In genomic region chr12:25960926-25961325, GRCh38 we compare ENCODE assay signal across 17 cellular contexts. TPM values are rescaled to one million over a fixed set of nuclear protein-coding genes. Genes with fewer than 3 reads are reported as not detected.
A peak's percentile ranks its signal among the peaks of the same experiment; 100 is the strongest.
DNase-seq lines count a peak whose midpoint lies in the region; ATAC-seq and TF ChIP-seq lines count a peak whose summit lies in the region.
"Had no signal": no experiment of that assay in that cellular context is flagged by ENCODE, and none has a peak within 500 bp of the region (broad histone marks: within the 10 kb centered on the region; RNA-seq: fewer than 3 reads in every experiment).

No MANE protein-coding gene starts in this region.

- H3K4me3 ChIP-seq in cardiac muscle cell (peak overlapping the region; percentile 99), uterus (peak overlapping the region in 1 of 2 donors; percentile 0)
- H3K4me3 ChIP-seq: body of pancreas, SK-N-MC had no signal

- no peak overlapping the region for H3K27ac ChIP-seq in cardiac muscle cell
- peak overlapping the region; percentile 95 to 98 for H3K27ac ChIP-seq in uterus
- H3K27ac ChIP-seq: SK-N-MC had no signal

- H3K27ac Mint-ChIP-seq in endothelial cell (ENCODE audit: unreplicated experiment) (no peak overlapping the region), nephron (peak overlapping the region; percentile 97 to 99 (median 98))
- H3K27ac Mint-ChIP-seq: IgD-negative memory B cell; natural killer cell treated with Interleukin-12 subunit alpha and Interleukin-12 subunit beta and Interleukin-15 and Interleukin-18, amount 100 ng/mL, for 72 hours; stimulated activated naive B cell treated with anti-CD40 and anti-IgM and Interleukin-4, amounts not matched to agents 10 μg/mL and 1 μg/mL and 100 μg/mL, for 72 hours had no signal

- peaks cover 33% of the 10 kb centered on the region for H3K4me1 Mint-ChIP-seq in endothelial cell (ENCODE audit: unreplicated experiment)
- peaks cover 41% of the 10 kb centered on the region for H3K4me1 Mint-ChIP-seq in nephron

- H3K36me3 ChIP-seq in cardiac muscle cell = no peaks in the 10 kb centered on the region
- no peaks in the 10 kb centered on the region for H3K36me3 ChIP-seq in uterus

- H3K27me3 ChIP-seq in cardiac muscle cell = no peaks in the 10 kb centered on the region
- no peaks in the 10 kb centered on the region for H3K27me3 ChIP-seq in uterus
- H3K27me3 ChIP-seq: body of pancreas had no signal

- H3K9me3 Mint-ChIP-seq in endothelial cell (ENCODE audit: unreplicated experiment) = no peaks in the 10 kb centered on the region
- no peaks in the 10 kb centered on the region for H3K9me3 Mint-ChIP-seq in nephron
- H3K9me3 Mint-ChIP-seq: natural killer cell treated with Interleukin-12 subunit alpha and Interleukin-12 subunit beta and Interleukin-15 and Interleukin-18, amount 100 ng/mL, for 72 hours; stimulated activated naive B cell treated with anti-CD40 and anti-IgM and Interleukin-4, amounts not matched to agents 10 μg/mL and 1 μg/mL and 100 μg/mL, for 72 hours had no signal

- H3K4me1 ChIP-seq in cardiac muscle cell (ENCODE audit: low read depth) (peaks cover 17% of the 10 kb centered on the region), uterus (peaks cover 0 to 3% of the 10 kb centered on the region in 2 donors)

- intact Hi-C loops in Right ventricle myocardium inferior (cut with DNase I) = loop anchor here (2.0 kb wide), 1 partner anchor 52 kb away; no protein-coding TSS in a partner anchor
- intact Hi-C loops in uterus (cut with DNase I; ENCODE audit: low total_unique reads) = no loop called here

- no peak for TF ChIP-seq CTCF in cardiac muscle cell (IDR thresholded peaks at IDR 0.05; ENCODE audit: low read depth, low read length)
- no peak for TF ChIP-seq CTCF in endothelial cell (IDR thresholded peaks at IDR 0.05; ENCODE audit: unreplicated experiment)
- no peak for TF ChIP-seq CTCF in nephron (IDR thresholded peaks at IDR 0.05; ENCODE audit: unreplicated experiment in 3 of 3)
- no peak for TF ChIP-seq CTCF in uterus (IDR thresholded peaks at IDR 0.05)
- TF ChIP-seq CTCF in GM13977 (IDR thresholded peaks at IDR 0.05; ENCODE audit: extremely low read depth, insufficient read depth, missing control alignments) = no peak

- in situ Hi-C loops in GM13977 (cut with MboI; ENCODE audit: low pct_unique_long_range_greater_than_20kb, low sequenced_read_pairs, unreplicated experiment) = no loop called here

- DNase-seq in cardiac muscle cell (ENCODE audit: low read depth in 1 of 2, low spot score in 1 of 2) (no peak), Right ventricle myocardium inferior (ENCODE audit: missing footprints) (no peak), endothelial cell (ENCODE audit: low spot score) (no peak), uterus (no peak), NCI-H1092 treated with DMSO at 0.1 percent for 48 hours (lab: John Stamatoyannopoulos, UW) (no peak), GM13977 (ENCODE audit: low spot score) (no peak)
- DNase-seq: activated effector memory CD4-positive, alpha-beta T cell treated with Interleukin-2 at 50 U/mL for 16 hours; COR-L47; GF-D8; stimulated activated naive B cell treated with anti-CD40 and anti-IgM and Interleukin-4, amounts not matched to agents 10 μg/mL and 1 μg/mL and 100 μg/mL, for 72 hours had no signal

- no peaks in the 10 kb centered on the region for H3K9me3 ChIP-seq in cardiac muscle cell (ENCODE audit: low read depth)
- no peaks in the 10 kb centered on the region for H3K9me3 ChIP-seq in uterus
- H3K9me3 ChIP-seq: body of pancreas had no signal

- no peak for TF ChIP-seq POLR2A in uterus (IDR thresholded peaks at IDR 0.05)

- H3K4me3 Mint-ChIP-seq in endothelial cell (ENCODE audit: unreplicated experiment) (peak overlapping the region; percentile 96), nephron (peak overlapping the region; percentile 97 to 99 (median 97))

- ATAC-seq in Right ventricle myocardium inferior (no peak), HG03342 (IDR thresholded peaks at IDR 0.05; ENCODE audit: unreplicated experiment) (no peak)
- ATAC-seq: body of pancreas; left lobe of liver; natural killer cell treated with Interleukin-12 subunit alpha and Interleukin-12 subunit beta and Interleukin-15 and Interleukin-18, amount 100 ng/mL, for 72 hours; stimulated activated naive B cell treated with anti-CD40 and anti-IgM and Interleukin-4, amounts not matched to agents 10 μg/mL and 1 μg/mL and 100 μg/mL, for 72 hours had no signal

- H3K36me3 Mint-ChIP-seq in endothelial cell (ENCODE audit: low read depth, unreplicated experiment) = no peaks in the 10 kb centered on the region
- H3K36me3 Mint-ChIP-seq in nephron (ENCODE audit: low read depth) = peaks cover 17% of the 10 kb centered on the region
- H3K36me3 Mint-ChIP-seq: IgD-negative memory B cell; stimulated activated naive B cell treated with anti-CD40 and anti-IgM and Interleukin-4, amounts not matched to agents 10 μg/mL and 1 μg/mL and 100 μg/mL, for 72 hours had no signal

- peaks cover 4% of the 10 kb centered on the region for H3K27me3 Mint-ChIP-seq in endothelial cell (ENCODE audit: unreplicated experiment)
- no peaks in the 10 kb centered on the region for H3K27me3 Mint-ChIP-seq in nephron (ENCODE audit: low read depth)

RNA-seq across cellular contexts. Expression of gene RASSF8, which starts 2.4 kb away (rescaled TPM):
- 30.6 and 56.4 TPM in 2 replicates for total RNA-seq in cardiac muscle cell
- polyA plus RNA-seq in cardiac muscle cell = 25.2 and 28.7 TPM in 2 replicates
- 26.2 TPM for total RNA-seq in Right ventricle myocardium inferior
- 87.2 TPM for total RNA-seq in endothelial cell (ENCODE audit: unreplicated experiment)
- 100 to 1,000 TPM in 2 of 4 donors, 10 to 100 TPM in 2; 54.1 to 174 (median 119) TPM for total RNA-seq in uterus
- polyA plus RNA-seq: IgD-negative memory B cell had no signal
